8 cellular contexts compared by ENCODE assay signal in genomic region chr3:128726691-128727031, GRCh38. TPM values are rescaled to one million over a fixed set of nuclear protein-coding genes. Genes with fewer than 3 reads are reported as not detected.
DNase-seq lines count a peak whose midpoint lies in the region; ATAC-seq and TF ChIP-seq lines count a peak whose summit lies in the region.

No MANE protein-coding gene starts in this region.

- ATAC-seq in GM19023 (IDR thresholded peaks at IDR 0.05; ENCODE audit: unreplicated experiment) (peak; percentile 4), HG03520 (IDR thresholded peaks at IDR 0.05; ENCODE audit: unreplicated experiment) (peak; percentile 2), WTC11 (no peak; the same call in 1 of the 2 replicates), GM18520 (IDR thresholded peaks at IDR 0.05; ENCODE audit: unreplicated experiment) (no peak)

- peak overlapping the region; percentile 87 to 98 for H3K4me3 ChIP-seq in cardiac fibroblast (replicated peaks in 1 of 2; ENCODE audit: low read depth in 2 of 2, low read length in 2 of 2)
- peak overlapping the region; percentile 92 to 100 (median 94) for H3K4me3 ChIP-seq in skin epidermis

- H3K27ac ChIP-seq in skin epidermis: peak overlapping the region; percentile 90 to 100 (median 99)

- TF ChIP-seq CTCF in WTC11 (IDR thresholded peaks at IDR 0.05): no peak
- no peak for TF ChIP-seq CTCF in cardiac fibroblast (IDR thresholded peaks at IDR 0.05; ENCODE audit: low read depth, low read length)

- CTCF ChIA-PET in WTC11 (lab: Charles Lee): interaction anchor here (0.9 to 3.5 kb wide), 5 partner anchors 19 to 149 kb away, joined by 3 to 30 read pairs (median 9); no protein-coding TSS in a partner anchor

- peaks cover 80% of the 10 kb centered on the region for H3K4me1 Mint-ChIP-seq in WTC11

- DNase-seq in WTC11 (ENCODE audit: low spot score) (peak; percentile 23), cardiac fibroblast (ENCODE audit: low read depth in 2 of 2) (peak; percentile 65 to 79), inferior parietal cortex (ENCODE audit: extremely low spot score) (peak; percentile 21), NCI-H774 (lab: John Stamatoyannopoulos, UW) (no peak)

- peak overlapping the region; percentile 89 for H3K27ac Mint-ChIP-seq in WTC11

- POLR2A ChIA-PET in WTC11 (lab: Charles Lee): interaction anchor here (1.1 to 1.9 kb wide), 2 partner anchors 17 to 46 kb away, joined by 3 to 7 read pairs; no protein-coding TSS in a partner anchor

- peak overlapping the region; percentile 92 for H3K4me3 Mint-ChIP-seq in WTC11

- H3K36me3 Mint-ChIP-seq in WTC11: no peaks in the 10 kb centered on the region

- H3K9me3 Mint-ChIP-seq in WTC11: no peaks in the 10 kb centered on the region; the same call in 1 of the 2 replicates

- H3K27me3 Mint-ChIP-seq in WTC11 (ENCODE audit: low read depth): no peaks in the 10 kb centered on the region

TF ChIP-seq in WTC11, 78 proteins besides CTCF, POLR2A, EP300 and RAD21:
- TF ChIP-seq ZNF219 (CRISPR knock-in tag; IDR thresholded peaks at IDR 0.05; ENCODE audit: borderline replicate concordance) (no peak), FOXK1 (CRISPR knock-in tag; IDR thresholded peaks at IDR 0.05) (peak; percentile 45; the same call in 1 of the 2 replicates), TEAD1 (CRISPR knock-in tag; IDR thresholded peaks at IDR 0.05) (0 out of 2 replicates have a peak, but pooled peaks have one; percentile 42), PRRX2 (CRISPR knock-in tag; IDR thresholded peaks at IDR 0.05) (no peak), SMAD4 (CRISPR knock-in tag; IDR thresholded peaks at IDR 0.05) (no peak), SP1 (CRISPR knock-in tag; conservative IDR thresholded peaks at IDR 0.05) (no peak), ETV6 (CRISPR knock-in tag; IDR thresholded peaks at IDR 0.05) (0 out of 2 replicates have a peak, but pooled peaks have one; percentile 2), MAX (CRISPR knock-in tag; IDR thresholded peaks at IDR 0.05) (peak; percentile 74), CBFB (CRISPR knock-in tag; IDR thresholded peaks at IDR 0.05; ENCODE audit: low read depth) (no peak), ATF1 (CRISPR knock-in tag; IDR thresholded peaks at IDR 0.05) (no peak), ARID4B (CRISPR knock-in tag; IDR thresholded peaks at IDR 0.05; ENCODE audit: borderline replicate concordance) (0 out of 2 replicates have a peak, but pooled peaks have one; percentile 70), JUN (CRISPR knock-in tag; IDR thresholded peaks at IDR 0.05) (0 out of 2 replicates have a peak, but pooled peaks have one; percentile 46)
- TF ChIP-seq, protein P1, sequence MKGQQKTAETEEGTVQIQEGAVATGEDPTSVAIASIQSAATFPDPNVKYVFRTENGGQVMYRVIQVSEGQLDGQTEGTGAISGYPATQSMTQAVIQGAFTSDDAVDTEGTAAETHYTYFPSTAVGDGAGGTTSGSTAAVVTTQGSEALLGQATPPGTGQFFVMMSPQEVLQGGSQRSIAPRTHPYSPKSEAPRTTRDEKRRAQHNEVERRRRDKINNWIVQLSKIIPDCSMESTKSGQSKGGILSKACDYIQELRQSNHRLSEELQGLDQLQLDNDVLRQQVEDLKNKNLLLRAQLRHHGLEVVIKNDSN (CRISPR knock-in tag; IDR thresholded peaks at IDR 0.05): peak; percentile 88
- TF ChIP-seq, protein P2, sequence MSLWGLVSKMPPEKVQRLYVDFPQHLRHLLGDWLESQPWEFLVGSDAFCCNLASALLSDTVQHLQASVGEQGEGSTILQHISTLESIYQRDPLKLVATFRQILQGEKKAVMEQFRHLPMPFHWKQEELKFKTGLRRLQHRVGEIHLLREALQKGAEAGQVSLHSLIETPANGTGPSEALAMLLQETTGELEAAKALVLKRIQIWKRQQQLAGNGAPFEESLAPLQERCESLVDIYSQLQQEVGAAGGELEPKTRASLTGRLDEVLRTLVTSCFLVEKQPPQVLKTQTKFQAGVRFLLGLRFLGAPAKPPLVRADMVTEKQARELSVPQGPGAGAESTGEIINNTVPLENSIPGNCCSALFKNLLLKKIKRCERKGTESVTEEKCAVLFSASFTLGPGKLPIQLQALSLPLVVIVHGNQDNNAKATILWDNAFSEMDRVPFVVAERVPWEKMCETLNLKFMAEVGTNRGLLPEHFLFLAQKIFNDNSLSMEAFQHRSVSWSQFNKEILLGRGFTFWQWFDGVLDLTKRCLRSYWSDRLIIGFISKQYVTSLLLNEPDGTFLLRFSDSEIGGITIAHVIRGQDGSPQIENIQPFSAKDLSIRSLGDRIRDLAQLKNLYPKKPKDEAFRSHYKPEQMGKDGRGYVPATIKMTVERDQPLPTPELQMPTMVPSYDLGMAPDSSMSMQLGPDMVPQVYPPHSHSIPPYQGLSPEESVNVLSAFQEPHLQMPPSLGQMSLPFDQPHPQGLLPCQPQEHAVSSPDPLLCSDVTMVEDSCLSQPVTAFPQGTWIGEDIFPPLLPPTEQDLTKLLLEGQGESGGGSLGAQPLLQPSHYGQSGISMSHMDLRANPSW (CRISPR knock-in tag; conservative IDR thresholded peaks at IDR 0.05; ENCODE audit: low read depth): 0 out of 2 replicates have a peak, but pooled peaks have one; percentile 0
- TF ChIP-seq, protein P3, sequence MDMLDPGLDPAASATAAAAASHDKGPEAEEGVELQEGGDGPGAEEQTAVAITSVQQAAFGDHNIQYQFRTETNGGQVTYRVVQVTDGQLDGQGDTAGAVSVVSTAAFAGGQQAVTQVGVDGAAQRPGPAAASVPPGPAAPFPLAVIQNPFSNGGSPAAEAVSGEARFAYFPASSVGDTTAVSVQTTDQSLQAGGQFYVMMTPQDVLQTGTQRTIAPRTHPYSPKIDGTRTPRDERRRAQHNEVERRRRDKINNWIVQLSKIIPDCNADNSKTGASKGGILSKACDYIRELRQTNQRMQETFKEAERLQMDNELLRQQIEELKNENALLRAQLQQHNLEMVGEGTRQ (CRISPR knock-in tag; IDR thresholded peaks at IDR 0.05): peak; percentile 90
- TF ChIP-seq, protein P4, sequence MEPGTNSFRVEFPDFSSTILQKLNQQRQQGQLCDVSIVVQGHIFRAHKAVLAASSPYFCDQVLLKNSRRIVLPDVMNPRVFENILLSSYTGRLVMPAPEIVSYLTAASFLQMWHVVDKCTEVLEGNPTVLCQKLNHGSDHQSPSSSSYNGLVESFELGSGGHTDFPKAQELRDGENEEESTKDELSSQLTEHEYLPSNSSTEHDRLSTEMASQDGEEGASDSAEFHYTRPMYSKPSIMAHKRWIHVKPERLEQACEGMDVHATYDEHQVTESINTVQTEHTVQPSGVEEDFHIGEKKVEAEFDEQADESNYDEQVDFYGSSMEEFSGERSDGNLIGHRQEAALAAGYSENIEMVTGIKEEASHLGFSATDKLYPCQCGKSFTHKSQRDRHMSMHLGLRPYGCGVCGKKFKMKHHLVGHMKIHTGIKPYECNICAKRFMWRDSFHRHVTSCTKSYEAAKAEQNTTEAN (CRISPR knock-in tag; IDR thresholded peaks at IDR 0.05): no peak; the same call in 1 of the 2 replicates

RNA-seq across cellular contexts. Expression of gene RAB7A, which starts 0.7 kb away (rescaled TPM):
- total RNA-seq in WTC11 (2021): 166 to 184 TPM (median 184 TPM) in 3 replicates

Comparison
In these comparisons a context has a peak if more than half of its experiments do, and no peak if none do; other contexts are left out.
1. ATAC-seq: peak in GM19023 (single experiment) and HG03520 (single experiment); none in WTC11 (single experiment) and GM18520 (single experiment).